Comparison of ENCODE assay signal across 1 cellular context in genomic region chr2:131521961-131522781, GRCh38.
A peak's percentile ranks its signal among the peaks of the same experiment; 100 is the strongest.
TF ChIP-seq lines count a peak whose summit lies in the region.

No MANE protein-coding gene starts in this region.

TF ChIP-seq in HEK293, 187 proteins besides CTCF, POLR2A, EP300 and RAD21 (continued from another document):
- TF ChIP-seq PRDM10 (tag by site-specific recombination; IDR thresholded peaks at IDR 0.05): 0 out of 2 replicates have a peak, but pooled peaks have one; percentile 10
- TF ChIP-seq EGR2 (tag by site-specific recombination; IDR thresholded peaks at IDR 0.05; ENCODE audit: low read depth): 0 out of 2 replicates have a peak, but pooled peaks have one; percentile 8
- no peak for TF ChIP-seq ZBTB26 (tag by site-specific recombination; optimal IDR thresholded peaks at IDR 0.05)
- 0 out of 2 replicates have a peak, but pooled peaks have one; percentile 69 for TF ChIP-seq ZFP69B (tag by site-specific recombination; IDR thresholded peaks at IDR 0.05)
